ENCODE assay signal across 17 cellular contexts in the genomic region with DNA sequence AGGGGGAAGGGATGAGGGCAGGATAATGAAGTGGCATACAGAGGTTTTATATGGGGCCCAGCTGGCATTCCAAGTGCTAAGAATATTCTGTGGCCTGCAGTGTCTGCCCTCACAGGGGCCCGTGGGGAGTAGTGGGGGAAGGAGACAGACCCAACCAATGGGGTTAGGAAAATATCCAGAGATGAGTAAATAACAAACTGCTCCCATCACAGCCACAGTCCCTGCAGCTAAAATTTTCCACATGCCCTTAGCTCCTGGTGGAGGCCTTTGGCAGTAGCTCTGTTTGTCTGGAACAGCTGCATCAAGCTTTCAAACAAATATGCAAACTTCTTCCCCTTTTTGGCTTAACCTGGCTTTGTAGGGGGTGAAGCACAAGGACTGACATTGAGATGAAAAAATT. TPM values are rescaled to one million over a fixed set of nuclear protein-coding genes. Genes with fewer than 3 reads are reported as not detected.
DNase-seq lines count a peak whose midpoint lies in the region; ATAC-seq and TF ChIP-seq lines count a peak whose summit lies in the region.
"Had no signal": no experiment of that assay in that cellular context is flagged by ENCODE, and none has a peak within 500 bp of the region (broad histone marks: within the 10 kb centered on the region; RNA-seq: fewer than 3 reads in every experiment).

No MANE protein-coding gene starts in this region.

- no peaks in the 10 kb centered on the region for H3K9me3 Mint-ChIP-seq in HFFc6
- H3K9me3 Mint-ChIP-seq in activated naive CD4-positive, alpha-beta T cell treated with anti-CD3 and anti-CD28 coated beads, Interleukin-2, amount 50 U/mL, for 72 hours, result no peaks in the 10 kb centered on the region
- H3K9me3 Mint-ChIP-seq: stimulated activated naive CD8-positive, alpha-beta T cell treated with anti-CD3 and anti-CD28 coated beads, Interleukin-15, amount 100 ng/mL, for 72 hours had no signal

- H3K27me3 Mint-ChIP-seq in HFFc6 (ENCODE audit: insufficient read depth), result peaks cover 1% of the 10 kb centered on the region

- in situ Hi-C loops in astrocyte of the spinal cord (cut with HindIII; ENCODE audit: low sequenced_read_pairs), result no loop called here

- H3K27ac Mint-ChIP-seq in HFFc6, result peak overlapping the region; percentile 99
- H3K27ac Mint-ChIP-seq in activated naive CD4-positive, alpha-beta T cell treated with anti-CD3 and anti-CD28 coated beads, Interleukin-2, amount 50 U/mL, for 72 hours, result no peak overlapping the region
- H3K27ac Mint-ChIP-seq: stimulated activated naive CD8-positive, alpha-beta T cell treated with anti-CD3 and anti-CD28 coated beads, Interleukin-15, amount 100 ng/mL, for 72 hours had no signal

- ATAC-seq in GM21390 (IDR thresholded peaks at IDR 0.05; ENCODE audit: unreplicated experiment) (no peak), HG02798 (IDR thresholded peaks at IDR 0.05; ENCODE audit: poor library complexity, unreplicated experiment) (no peak)
- no peak for ATAC-seq in activated naive CD4-positive, alpha-beta T cell treated with anti-CD3 and anti-CD28 coated beads, Interleukin-2, amount 50 U/mL, for 72 hours
- ATAC-seq: mucosa of descending colon; stimulated activated naive CD8-positive, alpha-beta T cell treated with anti-CD3 and anti-CD28 coated beads, Interleukin-15, amount 100 ng/mL, for 72 hours had no signal

- TF ChIP-seq CTCF in HFFc6 (IDR thresholded peaks at IDR 0.05) (no peak), astrocyte of the spinal cord (IDR thresholded peaks at IDR 0.05; ENCODE audit: low read depth, low read length) (no peak), right atrium auricular region (IDR thresholded peaks at IDR 0.05) (no peak)

- peaks cover 94% of the 10 kb centered on the region for H3K4me1 Mint-ChIP-seq in HFFc6 (ENCODE audit: low read depth)
- H3K4me1 Mint-ChIP-seq: stimulated activated naive CD8-positive, alpha-beta T cell treated with anti-CD3 and anti-CD28 coated beads, Interleukin-15, amount 100 ng/mL, for 72 hours had no signal

- H3K4me1 ChIP-seq in right atrium auricular region, result peaks cover 0 to 3% of the 10 kb centered on the region in 2 donors
- H3K4me1 ChIP-seq: prostate gland had no signal

- H3K36me3 Mint-ChIP-seq in HFFc6 (ENCODE audit: low read depth), result peaks cover 3% of the 10 kb centered on the region
- no peaks in the 10 kb centered on the region for H3K36me3 Mint-ChIP-seq in activated naive CD4-positive, alpha-beta T cell treated with anti-CD3 and anti-CD28 coated beads, Interleukin-2, amount 50 U/mL, for 72 hours

- no peaks in the 10 kb centered on the region for H3K27me3 ChIP-seq in right atrium auricular region

- no peaks in the 10 kb centered on the region for H3K36me3 ChIP-seq in right atrium auricular region
- H3K36me3 ChIP-seq: prostate gland had no signal

- H3K4me3 ChIP-seq in astrocyte of the spinal cord (ENCODE audit: low read depth, low read length), result no peak overlapping the region
- H3K4me3 ChIP-seq in right atrium auricular region, result no peak overlapping the region
- H3K4me3 ChIP-seq: mucosa of descending colon, prostate gland had no signal

- peak overlapping the region; percentile 63 to 77 for H3K27ac ChIP-seq in right atrium auricular region
- H3K27ac ChIP-seq: prostate gland, RWPE1 had no signal

- H3K9me3 ChIP-seq in right atrium auricular region, result no peaks in the 10 kb centered on the region
- H3K9me3 ChIP-seq: mucosa of descending colon, prostate gland had no signal

- no peak for DNase-seq in HFFc6
- peak; percentile 45 for DNase-seq in astrocyte of the spinal cord (ENCODE audit: low read depth, low spot score)
- no peak for DNase-seq in right atrium auricular region (ENCODE audit: low spot score)
- peak; percentile 57 for DNase-seq in smooth muscle cell of the brain vasculature (ENCODE audit: low read depth, low spot score)
- no peak for DNase-seq in NCI-H510A treated with DMSO at 0.1 percent for 48 hours (lab: John Stamatoyannopoulos, UW)
- no peak for DNase-seq in activated naive CD4-positive, alpha-beta T cell treated with anti-CD3 and anti-CD28 coated beads, Interleukin-2, amount 50 U/mL, for 72 hours (ENCODE audit: low spot score in 2 of 2)
- DNase-seq: activated CD4-positive, alpha-beta T cell treated with anti-CD3 and anti-CD28 coated beads, Interleukin-2, amount 50 U/mL, for 4 hours; activated effector memory CD4-positive, alpha-beta T cell treated with Interleukin-2 at 50 U/mL for 16 hours; caudate nucleus; erythroblast; mucosa of descending colon; NCI-H1105; stimulated activated naive CD8-positive, alpha-beta T cell treated with anti-CD3 and anti-CD28 coated beads, Interleukin-15, amount 100 ng/mL, for 72 hours had no signal

- H3K4me3 Mint-ChIP-seq in HFFc6, result peak overlapping the region; percentile 34; the same call in 1 of the 2 replicates
- H3K4me3 Mint-ChIP-seq: stimulated activated naive CD8-positive, alpha-beta T cell treated with anti-CD3 and anti-CD28 coated beads, Interleukin-15, amount 100 ng/mL, for 72 hours had no signal

RNA-seq across cellular contexts. Expression of gene SRPX2, which starts 3.1 kb away (rescaled TPM):
- total RNA-seq in HFFc6 (2021; fragmentation: NEBNext Ultra II Directional; extraction: Animal tissue kit (Norgen Biotek cat#: 25700)), result 10 to 100 TPM; 16.8 to 32.0 (median 23.7) TPM
- total RNA-seq in right atrium auricular region, result 10 to 100 TPM; 14.9 to 15.3 TPM
- total RNA-seq in activated naive CD4-positive, alpha-beta T cell treated with anti-CD3 and anti-CD28 coated beads, Interleukin-2, amount 50 U/mL, for 72 hours, result not detected

RNA-seq across cellular contexts. Expression of gene TSPAN6, which starts 10.5 kb away (rescaled TPM):
- total RNA-seq in HFFc6 (2021; fragmentation: NEBNext Ultra II Directional; extraction: Animal tissue kit (Norgen Biotek cat#: 25700)), result 10 to 100 TPM; 14.5 to 20.7 (median 18.3) TPM
- 10 to 100 TPM in 1 of 2 donors, 1 to 10 TPM in 1; 7.5 to 12.0 TPM for total RNA-seq in right atrium auricular region
- total RNA-seq in activated naive CD4-positive, alpha-beta T cell treated with anti-CD3 and anti-CD28 coated beads, Interleukin-2, amount 50 U/mL, for 72 hours, result under 1 TPM in 1 of 2 donors, not detected in 1; 0.73 TPM

Comparison
In these comparisons a context has a peak if more than half of its experiments do, and no peak if none do; other contexts are left out.
1. DNase-seq: peak in astrocyte of the spinal cord (single experiment) and smooth muscle cell of the brain vasculature (single experiment); none in HFFc6 (single experiment), right atrium auricular region (single experiment), NCI-H510A treated with DMSO at 0.1 percent for 48 hours (single experiment) and activated naive CD4-positive, alpha-beta T cell treated with anti-CD3 and anti-CD28 coated beads, Interleukin-2, amount 50 U/mL, for 72 hours (0 of 2).
2. RNA of gene SRPX2, which starts 3.1 kb away (total RNA-seq): 16.8 to 32.0 TPM in HFFc6 and 14.9 to 15.3 TPM in right atrium auricular region; not detected in activated naive CD4-positive, alpha-beta T cell treated with anti-CD3 and anti-CD28 coated beads, Interleukin-2, amount 50 U/mL, for 72 hours; every median in the first group is over 10 times any median in the second.
3. RNA of gene TSPAN6, which starts 10.5 kb away (total RNA-seq): 14.5 to 20.7 TPM in HFFc6 and 7.5 to 12.0 TPM in right atrium auricular region; 0.73 TPM in activated naive CD4-positive, alpha-beta T cell treated with anti-CD3 and anti-CD28 coated beads, Interleukin-2, amount 50 U/mL, for 72 hours; every median in the first group is over 4 times any median in the second.